Comparison of ENCODE assay signal across 35 cellular contexts in genomic region chr7:115429918-115430317, GRCh38.
"Had no signal": no experiment of that assay in that cellular context is flagged by ENCODE, and none has a peak within 500 bp of the region (broad histone marks: within the 10 kb centered on the region; RNA-seq: fewer than 3 reads in every experiment).

No MANE protein-coding gene starts in this region.

- H3K4me3 ChIP-seq: adrenal gland, body of pancreas, breast epithelium had no signal

- H3K27me3 Mint-ChIP-seq: activated B cell treated with CpG ODN at 0.5 μM for 24 hours; activated CD4-positive, alpha-beta T cell treated with anti-CD3 and anti-CD28 coated beads, Interleukin-2, amount 10 ng/mL, durations not matched to agents 24 days and 14 days; activated CD8-positive, alpha-beta T cell treated with anti-CD3 and anti-CD28 coated beads for 36 hours; activated naive CD8-positive, alpha-beta T cell treated with anti-CD3 and anti-CD28 coated beads for 36 hours; activated T-helper 17 cell treated with anti-CD3 and anti-CD28 coated beads, Interleukin-2, amount 50 U/mL, for 72 hours had no signal

- ATAC-seq: activated CD8-positive, alpha-beta T cell treated with anti-CD3 and anti-CD28 coated beads for 36 hours; activated naive CD4-positive, alpha-beta T cell treated with anti-CD3 and anti-CD28 coated beads, Interleukin-2, amount 50 U/mL, for 72 hours; activated T-cell treated with anti-CD3 and anti-CD28 coated beads, Interleukin-2, amount 50 U/mL, for 4 hours; activated T-cell treated with anti-CD3 and anti-CD28 coated beads, Interleukin-2, amount 50 U/mL, for 72 hours; activated T-helper 17 cell treated with anti-CD3 and anti-CD28 coated beads, Interleukin-2, amount 50 U/mL, for 72 hours; body of pancreas had no signal

- H3K9me3 Mint-ChIP-seq: activated B cell treated with CpG ODN at 0.5 μM for 24 hours; activated CD4-positive, alpha-beta memory T cell treated with anti-CD3 and anti-CD28 coated beads for 36 hours; activated CD4-positive, alpha-beta T cell treated with anti-CD3 and anti-CD28 coated beads, Interleukin-2, amount 10 ng/mL, durations not matched to agents 24 days and 14 days; activated naive CD4-positive, alpha-beta T cell treated with anti-CD3 and anti-CD28 coated beads for 36 hours; activated naive CD4-positive, alpha-beta T cell treated with anti-CD3 and anti-CD28 coated beads, Interleukin-2, amount 50 U/mL, for 72 hours; activated naive CD8-positive, alpha-beta T cell treated with anti-CD3 and anti-CD28 coated beads for 36 hours; activated T-cell treated with anti-CD3 and anti-CD28 coated beads, Interleukin-2, amount 50 U/mL, for 4 hours; activated T-helper 1 cell treated with anti-CD3 and anti-CD28 coated beads, Interleukin-12 subunit alpha, Interleukin-12 subunit beta, Interleukin-2, Interleukin-4 antibody, amounts not matched to agents 30 ng/mL and 10 ng/mL and 1 ng/mL, durations not matched to agents 14 hours and 24 hours and 36 hours; activated T-helper 17 cell treated with anti-CD3 and anti-CD28 coated beads, Interleukin-2, amount 50 U/mL, for 72 hours; T-helper 1 cell treated with Interleukin-12 subunit alpha and Interleukin-12 subunit beta and Interleukin-4 antibody, amounts not matched to agents 30 μg/mL and 1 μg/mL, for 36 hours; T-helper 2 cell treated with Interferon-gamma antibody and Interleukin-4, amounts not matched to agents 5 μg/mL and 100 μg/mL, for 36 hours had no signal

- H3K4me1 ChIP-seq: adrenal gland, body of pancreas, breast epithelium had no signal

- H3K27ac ChIP-seq: adrenal gland, body of pancreas, brain microvascular endothelial cell, breast epithelium, VCaP had no signal

- H3K36me3 Mint-ChIP-seq: activated CD4-positive, alpha-beta memory T cell treated with anti-CD3 and anti-CD28 coated beads for 36 hours; activated naive CD4-positive, alpha-beta T cell treated with anti-CD3 and anti-CD28 coated beads, Interleukin-2, amount 50 U/mL, for 72 hours; activated naive CD8-positive, alpha-beta T cell treated with anti-CD3 and anti-CD28 coated beads for 36 hours had no signal

- H3K9me3 ChIP-seq: adrenal gland, body of pancreas, breast epithelium had no signal

- H3K4me3 Mint-ChIP-seq: activated B cell treated with CpG ODN at 0.5 μM for 24 hours; activated CD4-positive, alpha-beta memory T cell treated with anti-CD3 and anti-CD28 coated beads for 36 hours; activated CD4-positive, alpha-beta T cell treated with anti-CD3 and anti-CD28 coated beads, Interleukin-2, amount 10 ng/mL, durations not matched to agents 24 days and 14 days; activated CD8-positive, alpha-beta T cell treated with anti-CD3 and anti-CD28 coated beads for 36 hours; activated naive CD4-positive, alpha-beta T cell treated with anti-CD3 and anti-CD28 coated beads for 36 hours; activated naive CD8-positive, alpha-beta T cell treated with anti-CD3 and anti-CD28 coated beads for 36 hours; activated T-cell treated with anti-CD3 and anti-CD28 coated beads, Interleukin-2, amount 50 U/mL, for 4 hours; activated T-cell treated with anti-CD3 and anti-CD28 coated beads, Interleukin-2, amount 50 U/mL, for 72 hours; activated T-helper 1 cell treated with anti-CD3 and anti-CD28 coated beads, Interleukin-12 subunit alpha, Interleukin-12 subunit beta, Interleukin-2, Interleukin-4 antibody, amounts not matched to agents 30 ng/mL and 10 ng/mL and 1 ng/mL, durations not matched to agents 14 hours and 24 hours and 36 hours; activated T-helper 17 cell treated with anti-CD3 and anti-CD28 coated beads, Interleukin-2, amount 50 U/mL, for 72 hours; T-helper 1 cell treated with Interleukin-12 subunit alpha and Interleukin-12 subunit beta and Interleukin-4 antibody, amounts not matched to agents 30 μg/mL and 1 μg/mL, for 36 hours; T-helper 2 cell treated with Interferon-gamma antibody and Interleukin-4, amounts not matched to agents 5 μg/mL and 100 μg/mL, for 36 hours had no signal

- H3K27me3 ChIP-seq: adrenal gland, body of pancreas, brain microvascular endothelial cell, breast epithelium had no signal

- DNase-seq: activated B cell treated with CpG ODN at 0.5 μM for 24 hours; activated CD4-positive, alpha-beta memory T cell treated with anti-CD3 and anti-CD28 coated beads for 36 hours; activated CD4-positive, alpha-beta T cell treated with anti-CD3 and anti-CD28 coated beads for 4 hours; activated CD4-positive, alpha-beta T cell treated with anti-CD3 and anti-CD28 coated beads, Interleukin-2, amount 10 ng/mL, durations not matched to agents 24 days and 14 days; activated CD4-positive, alpha-beta T cell treated with anti-CD3 and anti-CD28 coated beads, Interleukin-2, amount 50 U/mL, for 1 hour; activated CD4-positive, alpha-beta T cell treated with anti-CD3 and anti-CD28 coated beads, Interleukin-2, amount 50 U/mL, for 4 hours; activated CD4-positive, CD25-positive, alpha-beta regulatory T cell treated with anti-CD3 and anti-CD28 coated beads, Interleukin-2, amount 50 U/mL, for 72 hours; activated CD8-positive, alpha-beta memory T cell treated with anti-CD3 and anti-CD28 coated beads, Interleukin-2, amount 50 U/mL, for 4 hours; activated CD8-positive, alpha-beta T cell treated with anti-CD3 and anti-CD28 coated beads for 36 hours; activated effector memory CD4-positive, alpha-beta T cell treated with anti-CD3 and anti-CD28 coated beads, Interleukin-2, amount 50 U/mL, for 16 hours; activated gamma-delta T cell treated with Interleukin-2 at 50 U/mL for 16 hours; activated naive CD4-positive, alpha-beta T cell; activated naive CD4-positive, alpha-beta T cell treated with anti-CD3 and anti-CD28 coated beads for 36 hours; activated naive CD4-positive, alpha-beta T cell treated with anti-CD3 and anti-CD28 coated beads, Interleukin-2, amount 50 U/mL, for 16 hours; activated naive CD8-positive, alpha-beta T cell treated with anti-CD3 and anti-CD28 coated beads for 36 hours; activated T-cell treated with anti-CD3 and anti-CD28 coated beads for 4 hours; activated T-cell treated with anti-CD3 and anti-CD28 coated beads, Interleukin-2, amount 50 U/mL, for 1 hour; activated T-cell treated with anti-CD3 and anti-CD28 coated beads, Interleukin-2, amount 50 U/mL, for 4 hours; activated T-cell treated with anti-CD3 and anti-CD28 coated beads, Interleukin-2, amount 50 U/mL, for 72 hours; adrenal gland; amniotic stem cell; aorta; body of pancreas; brain microvascular endothelial cell; central memory CD4-positive, alpha-beta T cell; T-helper 1 cell; T-helper 2 cell; T-helper 9 cell had no signal

- H3K4me1 Mint-ChIP-seq: activated CD4-positive, alpha-beta T cell treated with anti-CD3 and anti-CD28 coated beads, Interleukin-2, amount 10 ng/mL, durations not matched to agents 24 days and 14 days; activated naive CD8-positive, alpha-beta T cell treated with anti-CD3 and anti-CD28 coated beads for 36 hours; activated T-helper 17 cell treated with anti-CD3 and anti-CD28 coated beads, Interleukin-2, amount 50 U/mL, for 72 hours had no signal

- H3K36me3 ChIP-seq: adrenal gland, brain microvascular endothelial cell, breast epithelium had no signal

- H3K27ac Mint-ChIP-seq: activated B cell treated with CpG ODN at 0.5 μM for 24 hours; activated CD4-positive, alpha-beta memory T cell treated with anti-CD3 and anti-CD28 coated beads for 36 hours; activated CD4-positive, alpha-beta T cell treated with anti-CD3 and anti-CD28 coated beads, Interleukin-2, amount 10 ng/mL, durations not matched to agents 24 days and 14 days; activated CD8-positive, alpha-beta T cell treated with anti-CD3 and anti-CD28 coated beads for 36 hours; activated naive CD4-positive, alpha-beta T cell treated with anti-CD3 and anti-CD28 coated beads for 36 hours; activated naive CD4-positive, alpha-beta T cell treated with anti-CD3 and anti-CD28 coated beads, Interleukin-2, amount 50 U/mL, for 72 hours; activated naive CD8-positive, alpha-beta T cell treated with anti-CD3 and anti-CD28 coated beads for 36 hours; activated T-cell treated with anti-CD3 and anti-CD28 coated beads, Interleukin-2, amount 50 U/mL, for 72 hours; activated T-helper 1 cell treated with anti-CD3 and anti-CD28 coated beads, Interleukin-12 subunit alpha, Interleukin-12 subunit beta, Interleukin-2, Interleukin-4 antibody, amounts not matched to agents 30 ng/mL and 10 ng/mL and 1 ng/mL, durations not matched to agents 14 hours and 24 hours and 36 hours; activated T-helper 17 cell treated with anti-CD3 and anti-CD28 coated beads, Interleukin-2, amount 50 U/mL, for 72 hours; T-helper 1 cell treated with Interleukin-12 subunit alpha and Interleukin-12 subunit beta and Interleukin-4 antibody, amounts not matched to agents 30 μg/mL and 1 μg/mL, for 36 hours; T-helper 2 cell treated with Interferon-gamma antibody and Interleukin-4, amounts not matched to agents 5 μg/mL and 100 μg/mL, for 36 hours had no signal
